8 cellular contexts compared by ENCODE assay signal in genomic region chr17:74429604-74430384, GRCh38. TPM values are rescaled to one million over a fixed set of nuclear protein-coding genes. Genes with fewer than 3 reads are reported as not detected.
A peak's percentile ranks its signal among the peaks of the same experiment; 100 is the strongest.
DNase-seq lines count a peak whose midpoint lies in the region; ATAC-seq, FAIRE-seq and TF ChIP-seq lines count a peak whose summit lies in the region.

No MANE protein-coding gene starts in this region.

- H3K27ac Mint-ChIP-seq in chondrocyte (ENCODE audit: unreplicated experiment) = peak overlapping the region; percentile 93
- H3K27ac Mint-ChIP-seq in activated CD4-positive, alpha-beta memory T cell treated with anti-CD3 and anti-CD28 coated beads, Interleukin-2, amount 10 ng/mL, durations not matched to agents 7 days and 5 days = no peak overlapping the region

- H3K4me1 Mint-ChIP-seq in chondrocyte (ENCODE audit: low read depth) = peaks cover 52% of the 10 kb centered on the region
- peaks cover 13% of the 10 kb centered on the region for H3K4me1 Mint-ChIP-seq in activated CD4-positive, alpha-beta memory T cell treated with anti-CD3 and anti-CD28 coated beads, Interleukin-2, amount 10 ng/mL, durations not matched to agents 7 days and 5 days

- CTCF ChIA-PET in activated CD4-positive, alpha-beta memory T cell treated with anti-CD3 and anti-CD28 coated beads, Interleukin-2, amount 10 ng/mL, durations not matched to agents 7 days and 5 days (lab: Charles Lee) = interaction anchor here (1.6 to 2.1 kb wide), 2 partner anchors 9 to 28 kb away, joined by 3 to 5 read pairs; no protein-coding TSS in a partner anchor

- H3K4me3 Mint-ChIP-seq in chondrocyte (ENCODE audit: unreplicated experiment) = peak overlapping the region; percentile 83
- no peak overlapping the region for H3K4me3 Mint-ChIP-seq in activated CD4-positive, alpha-beta memory T cell treated with anti-CD3 and anti-CD28 coated beads, Interleukin-2, amount 10 ng/mL, durations not matched to agents 7 days and 5 days

- H3K4me3 ChIP-seq in BLaER1 treated with 17β-estradiol and CSF1 and Interleukin-3, amounts not matched to agents 10 nM and 100 nM = peak overlapping the region in 9 of 10 experiments; percentile 15 to 73 (median 62); a peak in 15 of 20 replicates
- peak overlapping the region; percentile 63 for H3K4me3 ChIP-seq in mucosa of stomach (ENCODE audit: low read length)

- no peaks in the 10 kb centered on the region for H3K36me3 Mint-ChIP-seq in chondrocyte (ENCODE audit: low read depth)
- H3K36me3 Mint-ChIP-seq in activated CD4-positive, alpha-beta memory T cell treated with anti-CD3 and anti-CD28 coated beads, Interleukin-2, amount 10 ng/mL, durations not matched to agents 7 days and 5 days (ENCODE audit: low read depth) = no peaks in the 10 kb centered on the region

- no peak for DNase-seq in chondrocyte (ENCODE audit: low spot score)
- DNase-seq in activated CD4-positive, alpha-beta memory T cell treated with anti-CD3 and anti-CD28 coated beads, Interleukin-2, amount 10 ng/mL, durations not matched to agents 7 days and 5 days = no peak
- no peak for DNase-seq in H54 (ENCODE audit: insufficient read length, low spot score)
- DNase-seq in inferior parietal cortex (ENCODE audit: extremely low spot score) = no peak

- H3K4me1 ChIP-seq in BLaER1 treated with 17β-estradiol and CSF1 and Interleukin-3, amounts not matched to agents 10 nM and 100 nM = peaks cover 55 to 84% (median 68%) of the 10 kb centered on the region in 10 experiments
- H3K4me1 ChIP-seq in mucosa of stomach (ENCODE audit: control insufficient read depth, insufficient read depth, low read length) = peaks cover 61% of the 10 kb centered on the region

- no peak for TF ChIP-seq POLR2A in H54 (IDR thresholded peaks at IDR 0.05; ENCODE audit: low read depth, low read length)

- FAIRE-seq in H54 (lab: Jason Lieb, UNC) = no peak

- peak overlapping the region; percentile 82 to 92 (median 88); a peak in 21 of 22 replicates for H3K27ac ChIP-seq in BLaER1 treated with 17β-estradiol and CSF1 and Interleukin-3, amounts not matched to agents 10 nM and 100 nM

- peak overlapping the region; percentile 96 to 100 (median 99) for H3K4me2 ChIP-seq in BLaER1 treated with 17β-estradiol and CSF1 and Interleukin-3, amounts not matched to agents 10 nM and 100 nM

- H3K9ac ChIP-seq in BLaER1 treated with 17β-estradiol and CSF1 and Interleukin-3, amounts not matched to agents 10 nM and 100 nM = peak overlapping the region; percentile 71 to 92 (median 80)
- peak overlapping the region; percentile 97 for H3K9ac ChIP-seq in mucosa of stomach (ENCODE audit: low read length)

- POLR2A ChIA-PET in activated CD4-positive, alpha-beta memory T cell treated with anti-CD3 and anti-CD28 coated beads, Interleukin-2, amount 10 ng/mL, durations not matched to agents 7 days and 5 days (lab: Charles Lee) = no interaction called here

- no peaks in the 10 kb centered on the region for H3K9me3 ChIP-seq in BLaER1 treated with 17β-estradiol and CSF1 and Interleukin-3, amounts not matched to agents 10 nM and 100 nM (replicated peaks in 1 of 11)
- H3K9me3 ChIP-seq in mucosa of stomach (ENCODE audit: control insufficient read depth, low read length) = no peaks in the 10 kb centered on the region

- no peaks in the 10 kb centered on the region for H3K9me3 Mint-ChIP-seq in chondrocyte (ENCODE audit: low read depth)
- H3K9me3 Mint-ChIP-seq in activated CD4-positive, alpha-beta memory T cell treated with anti-CD3 and anti-CD28 coated beads, Interleukin-2, amount 10 ng/mL, durations not matched to agents 7 days and 5 days = no peaks in the 10 kb centered on the region

- H3K36me3 ChIP-seq in BLaER1 treated with 17β-estradiol and CSF1 and Interleukin-3, amounts not matched to agents 10 nM and 100 nM = no peaks in the 10 kb centered on the region
- H3K36me3 ChIP-seq in mucosa of stomach (ENCODE audit: control insufficient read depth, insufficient read depth, low read length) = no peaks in the 10 kb centered on the region

- H3K27me3 Mint-ChIP-seq in chondrocyte (ENCODE audit: low read depth) = peaks cover 2% of the 10 kb centered on the region
- peaks cover 59% of the 10 kb centered on the region for H3K27me3 Mint-ChIP-seq in activated CD4-positive, alpha-beta memory T cell treated with anti-CD3 and anti-CD28 coated beads, Interleukin-2, amount 10 ng/mL, durations not matched to agents 7 days and 5 days

- H3K27me3 ChIP-seq in BLaER1 treated with 17β-estradiol and CSF1 and Interleukin-3, amounts not matched to agents 10 nM and 100 nM = peaks cover 30 to 37% (median 34%) of the 10 kb centered on the region in 11 experiments
- H3K27me3 ChIP-seq in mucosa of stomach (ENCODE audit: control insufficient read depth, insufficient read depth, low read length) = peaks cover 10% of the 10 kb centered on the region

- ATAC-seq in HG02852 (IDR thresholded peaks at IDR 0.05; ENCODE audit: unreplicated experiment) = peak; percentile 12
- ATAC-seq in GM21528 (IDR thresholded peaks at IDR 0.05; ENCODE audit: low FRiP score, unreplicated experiment) = no peak

- no peak for TF ChIP-seq CTCF in chondrocyte (IDR thresholded peaks at IDR 0.05)

- H4K20me1 ChIP-seq in BLaER1 treated with 17β-estradiol and CSF1 and Interleukin-3, amounts not matched to agents 10 nM and 100 nM = peaks cover 0 to 12% (median 0%) of the 10 kb centered on the region in 11 experiments; a peak in 5 of 22 replicates

RNA-seq across cellular contexts. Expression of gene GPRC5C, which starts 2.1 kb away (rescaled TPM):
- total RNA-seq in chondrocyte = 18.0 to 47.8 TPM (median 47.0 TPM) in 3 replicates
- 1 to 10 TPM in 1 of 2 experiments, under 1 TPM in 1; 0.68 to 1.2 TPM for total RNA-seq in activated CD4-positive, alpha-beta memory T cell treated with anti-CD3 and anti-CD28 coated beads, Interleukin-2, amount 10 ng/mL, durations not matched to agents 7 days and 5 days

RNA-seq across cellular contexts. Expression of gene CD300A, which starts 36.6 kb away (rescaled TPM):
- not detected in 3 replicates for total RNA-seq in chondrocyte
- total RNA-seq in activated CD4-positive, alpha-beta memory T cell treated with anti-CD3 and anti-CD28 coated beads, Interleukin-2, amount 10 ng/mL, durations not matched to agents 7 days and 5 days = 10 to 100 TPM; 69.5 to 74.2 TPM

Comparison
In these comparisons a context has a peak if more than half of its experiments do, and no peak if none do; other contexts are left out.
1. RNA of gene CD300A, which starts 36.6 kb away (total RNA-seq): 69.5 to 74.2 TPM in activated CD4-positive, alpha-beta memory T cell treated with anti-CD3 and anti-CD28 coated beads, Interleukin-2, amount 10 ng/mL, durations not matched to agents 7 days and 5 days; not detected in chondrocyte; every median in the first group is over 10 times any median in the second.